9 cellular contexts compared by ENCODE assay signal in the genomic region with DNA sequence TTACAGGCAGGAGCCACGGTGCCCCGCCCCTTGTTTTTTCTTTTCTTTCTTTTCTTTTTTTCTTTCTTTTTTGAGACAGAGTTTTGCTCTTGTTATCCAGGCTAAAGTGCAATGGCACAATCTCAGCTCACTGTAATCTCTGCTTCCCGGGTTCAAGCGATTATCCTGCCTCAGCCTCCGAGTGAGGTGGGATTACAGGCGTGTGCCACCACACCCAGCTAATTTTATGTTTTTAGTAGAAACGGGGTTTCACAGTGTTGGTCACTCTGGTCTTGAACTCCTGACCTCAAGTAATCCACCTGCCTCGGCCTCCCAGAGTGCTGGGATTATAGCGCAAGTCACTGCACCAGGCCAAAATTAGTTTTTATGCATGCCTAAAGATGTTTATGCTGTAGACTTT. TPM values are rescaled to one million over a fixed set of nuclear protein-coding genes. Genes with fewer than 3 reads are reported as not detected.
A peak's percentile ranks its signal among the peaks of the same experiment; 100 is the strongest.
DNase-seq lines count a peak whose midpoint lies in the region; ATAC-seq and TF ChIP-seq lines count a peak whose summit lies in the region.
"Had no signal": no experiment of that assay in that cellular context is flagged by ENCODE, and none has a peak within 500 bp of the region (broad histone marks: within the 10 kb centered on the region; RNA-seq: fewer than 3 reads in every experiment).

No MANE protein-coding gene starts in this region.

- H3K9me2 ChIP-seq in hepatocyte (replicated peaks; ENCODE audit: insufficient read depth), result no peaks in the 10 kb centered on the region

- H3K36me3 ChIP-seq in hepatocyte (replicated peaks; ENCODE audit: insufficient read depth, low read depth), result peaks cover 6% of the 10 kb centered on the region
- H3K36me3 ChIP-seq in lower lobe of right lung, result peaks cover 65% of the 10 kb centered on the region

- H3K27me3 ChIP-seq in hepatocyte (no peaks in the 10 kb centered on the region), lower lobe of right lung (ENCODE audit: low read depth) (no peaks in the 10 kb centered on the region)

- BruUV-seq in Calu3 (replicated peaks; lab: Mats Ljungman, UMichigan), result no TSS peak

- peaks cover 82% of the 10 kb centered on the region for H3K36me3 Mint-ChIP-seq in Calu3 (ENCODE audit: insufficient read depth, unreplicated experiment)
- peaks cover 71% of the 10 kb centered on the region for H3K36me3 Mint-ChIP-seq in activated CD4-positive, alpha-beta memory T cell treated with anti-CD3 and anti-CD28 coated beads, Interleukin-2, amount 10 ng/mL, durations not matched to agents 7 days and 5 days (ENCODE audit: low read depth)

- H2AFZ ChIP-seq in hepatocyte, result no peak overlapping the region

- H3K4me1 Mint-ChIP-seq in Calu3 (ENCODE audit: low read depth, unreplicated experiment), result peaks cover 19% of the 10 kb centered on the region
- H3K4me1 Mint-ChIP-seq in activated CD4-positive, alpha-beta memory T cell treated with anti-CD3 and anti-CD28 coated beads, Interleukin-2, amount 10 ng/mL, durations not matched to agents 7 days and 5 days, result peaks cover 56% of the 10 kb centered on the region

- ATAC-seq in GM21447 (IDR thresholded peaks at IDR 0.05; ENCODE audit: unreplicated experiment) (no peak), lower lobe of right lung (no peak), HG03378 (IDR thresholded peaks at IDR 0.05; ENCODE audit: unreplicated experiment) (no peak)

- no peaks in the 10 kb centered on the region for H3K9me3 Mint-ChIP-seq in Calu3 (ENCODE audit: low read depth, unreplicated experiment)
- H3K9me3 Mint-ChIP-seq in activated CD4-positive, alpha-beta memory T cell treated with anti-CD3 and anti-CD28 coated beads, Interleukin-2, amount 10 ng/mL, durations not matched to agents 7 days and 5 days, result no peaks in the 10 kb centered on the region

- peak overlapping the region; percentile 19; the same call in 1 of the 2 replicates for H3K27ac ChIP-seq in 22Rv1
- H3K27ac ChIP-seq in hepatocyte, result peak overlapping the region; percentile 17
- H3K27ac ChIP-seq in lower lobe of right lung, result no peak overlapping the region
- H3K27ac ChIP-seq in caudate nucleus (ENCODE audit: low read depth, low read length), result no peak overlapping the region

- no peak overlapping the region for H3K4me3 ChIP-seq in hepatocyte
- H3K4me3 ChIP-seq in lower lobe of right lung, result no peak overlapping the region

- peaks cover 43% of the 10 kb centered on the region for H3K79me2 ChIP-seq in hepatocyte

- H3K4me1 ChIP-seq in hepatocyte (ENCODE audit: insufficient read depth) (peaks cover 27% of the 10 kb centered on the region), lower lobe of right lung (peaks cover 47% of the 10 kb centered on the region)

- CTCF ChIA-PET in Calu3 (lab: Charles Lee), result no interaction called here
- CTCF ChIA-PET in activated CD4-positive, alpha-beta memory T cell treated with anti-CD3 and anti-CD28 coated beads, Interleukin-2, amount 10 ng/mL, durations not matched to agents 7 days and 5 days (lab: Charles Lee), result no interaction called here

- H3K4me2 ChIP-seq in hepatocyte, result peak overlapping the region; percentile 94

- DNase-seq in Calu3 (no peak), hepatocyte (ENCODE audit: low spot score) (no peak), lower lobe of right lung (no peak), caudate nucleus (lab: John Stamatoyannopoulos, UW) (no peak)
- DNase-seq in activated CD4-positive, alpha-beta memory T cell treated with anti-CD3 and anti-CD28 coated beads, Interleukin-2, amount 10 ng/mL, durations not matched to agents 7 days and 5 days, result no peak
- DNase-seq: NCI-H2029 treated with DMSO at 0.1 percent for 48 hours had no signal

- H4K20me1 ChIP-seq in hepatocyte (ENCODE audit: insufficient read depth, poor library complexity, severe bottlenecking), result peaks cover 47% of the 10 kb centered on the region

- peak overlapping the region; percentile 76 for H3K27ac Mint-ChIP-seq in Calu3 (ENCODE audit: unreplicated experiment)
- H3K27ac Mint-ChIP-seq in activated CD4-positive, alpha-beta memory T cell treated with anti-CD3 and anti-CD28 coated beads, Interleukin-2, amount 10 ng/mL, durations not matched to agents 7 days and 5 days, result peak overlapping the region; percentile 27

- WGBS in hepatocyte (ENCODE audit: low lambda C conversion rate, missing lambda C conversion rate), result 89% methylated on average over 9 of the region's 9 CpGs

- no peaks in the 10 kb centered on the region for H3K27me3 Mint-ChIP-seq in Calu3 (ENCODE audit: unreplicated experiment)
- H3K27me3 Mint-ChIP-seq in activated CD4-positive, alpha-beta memory T cell treated with anti-CD3 and anti-CD28 coated beads, Interleukin-2, amount 10 ng/mL, durations not matched to agents 7 days and 5 days, result no peaks in the 10 kb centered on the region

- no peak for TF ChIP-seq CTCF in 22Rv1 (IDR thresholded peaks at IDR 0.05)
- TF ChIP-seq CTCF in Calu3 (IDR thresholded peaks at IDR 0.05; ENCODE audit: unreplicated experiment), result no peak
- TF ChIP-seq CTCF in hepatocyte (IDR thresholded peaks at IDR 0.05; ENCODE audit: poor library complexity), result no peak
- TF ChIP-seq CTCF in lower lobe of right lung (IDR thresholded peaks at IDR 0.05), result no peak

- POLR2A ChIA-PET in activated CD4-positive, alpha-beta memory T cell treated with anti-CD3 and anti-CD28 coated beads, Interleukin-2, amount 10 ng/mL, durations not matched to agents 7 days and 5 days (lab: Charles Lee), result interaction anchor here (4.8 kb wide), 1 partner anchor 8 kb away, joined by 50 read pairs; a partner anchor contains a TSS

- intact Hi-C loops in Calu3 (cut with micrococcal nuclease; ENCODE audit: unreplicated experiment), result no loop called here
- intact Hi-C loops in lower lobe of right lung (cut with DNase I), result no loop called here

- H3K9me3 ChIP-seq in hepatocyte (ENCODE audit: low read depth), result no peaks in the 10 kb centered on the region
- no peaks in the 10 kb centered on the region for H3K9me3 ChIP-seq in lower lobe of right lung

- peak overlapping the region; percentile 96 for H3K4me3 Mint-ChIP-seq in Calu3 (ENCODE audit: low read depth, unreplicated experiment)
- H3K4me3 Mint-ChIP-seq in activated CD4-positive, alpha-beta memory T cell treated with anti-CD3 and anti-CD28 coated beads, Interleukin-2, amount 10 ng/mL, durations not matched to agents 7 days and 5 days, result peak overlapping the region; percentile 44

RNA-seq across cellular contexts. Expression of a gene that starts 2.5 kb away (rescaled TPM):
- total RNA-seq in Calu3 (2022), result 658 and 711 TPM in 2 replicates
- 100 to 1,000 TPM; 931 to 944 TPM for total RNA-seq in activated CD4-positive, alpha-beta memory T cell treated with anti-CD3 and anti-CD28 coated beads, Interleukin-2, amount 10 ng/mL, durations not matched to agents 7 days and 5 days
- total RNA-seq in hepatocyte, result 743 and 1,122 TPM in 2 replicates
- polyA plus RNA-seq in hepatocyte, result 693 and 715 TPM in 2 replicates
- 692 TPM for total RNA-seq in lower lobe of right lung

RNA-seq across cellular contexts. Expression of a gene that starts 7.6 kb away (rescaled TPM):
- total RNA-seq in Calu3 (2022) (7.0 and 7.6 TPM in 2 replicates), hepatocyte (2.6 and 4.5 TPM in 2 replicates), lower lobe of right lung (12.3 TPM)
- total RNA-seq in activated CD4-positive, alpha-beta memory T cell treated with anti-CD3 and anti-CD28 coated beads, Interleukin-2, amount 10 ng/mL, durations not matched to agents 7 days and 5 days, result 1 to 10 TPM; 2.3 to 3.0 TPM
- polyA plus RNA-seq in hepatocyte, result 1.4 and 4.3 TPM in 2 replicates

Comparison
In these comparisons a context has a peak if more than half of its experiments do, and no peak if none do; other contexts are left out.
1. H3K27ac ChIP-seq: peak in 22Rv1 (single experiment) and hepatocyte (single experiment); none in lower lobe of right lung (single experiment) and caudate nucleus (single experiment).